12 cellular contexts compared by ENCODE assay signal in the genomic region with DNA sequence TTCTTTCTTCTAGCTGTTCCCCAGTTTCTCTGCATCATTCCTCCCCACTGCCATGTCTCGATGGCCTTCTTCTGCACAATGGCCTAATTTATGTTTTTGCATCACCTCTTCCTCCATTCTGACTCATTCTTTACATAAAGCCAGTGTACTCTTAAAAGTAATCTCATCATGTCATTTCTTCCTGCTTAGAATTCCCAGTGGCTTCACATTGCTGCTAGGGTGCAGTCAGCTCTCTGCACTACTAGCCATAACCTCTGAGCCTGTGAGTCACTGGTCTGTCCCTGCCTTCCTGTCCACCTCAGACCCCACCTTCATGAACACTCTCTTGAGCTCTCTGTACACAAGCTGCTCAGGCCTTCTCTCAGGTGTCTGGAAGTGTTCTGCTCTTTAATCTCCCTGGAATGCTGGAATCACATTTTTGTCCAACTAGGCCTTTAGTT. TPM values are rescaled to one million over a fixed set of nuclear protein-coding genes. Genes with fewer than 3 reads are reported as not detected.
DNase-seq lines count a peak whose midpoint lies in the region; ATAC-seq and TF ChIP-seq lines count a peak whose summit lies in the region.
"Had no signal": no experiment of that assay in that cellular context is flagged by ENCODE, and none has a peak within 500 bp of the region (broad histone marks: within the 10 kb centered on the region; RNA-seq: fewer than 3 reads in every experiment).

No MANE protein-coding gene starts in this region.

- no peak for DNase-seq in CD8-positive, alpha-beta memory T cell
- DNase-seq in HT1080 (ENCODE audit: low read depth) (peak; percentile 91), amniotic epithelial cell (ENCODE audit: low read depth) (peak; percentile 27), kidney tubule cell (ENCODE audit: low spot score) (peak; percentile 93), HuH-7.5 (ENCODE audit: low spot score) (no peak), ovary (no peak)
- no peak for DNase-seq in stimulated activated naive B cell treated with anti-CD40 and anti-IgM and Interleukin-4, amounts not matched to agents 10 μg/mL and 1 μg/mL and 100 μg/mL, for 72 hours
- DNase-seq: activated T-cell treated with anti-CD3 and anti-CD28 coated beads for 4 hours; NCI-H2107; posterior cingulate gyrus; stimulated activated CD4-positive, alpha-beta T cell treated with anti-CD3 and anti-CD28 coated beads, Interleukin-1b, Interleukin-23, amount 100 ng/mL, for 48 hours had no signal

- intact Hi-C loops in ovary (cut with DNase I): no loop called here

- peak overlapping the region in 1 of 7 donors; percentile 12 for H3K4me3 Mint-ChIP-seq in CD8-positive, alpha-beta memory T cell
- H3K4me3 Mint-ChIP-seq in stimulated activated naive B cell treated with anti-CD40 and anti-IgM and Interleukin-4, amounts not matched to agents 10 μg/mL and 1 μg/mL and 100 μg/mL, for 72 hours: no peak overlapping the region

- H3K9me3 Mint-ChIP-seq in CD8-positive, alpha-beta memory T cell: peaks cover 0 to 4% (median 0%) of the 10 kb centered on the region in 5 donors
- peaks cover 3 to 4% of the 10 kb centered on the region in 2 donors for H3K9me3 Mint-ChIP-seq in stimulated activated naive B cell treated with anti-CD40 and anti-IgM and Interleukin-4, amounts not matched to agents 10 μg/mL and 1 μg/mL and 100 μg/mL, for 72 hours

- POLR2A ChIA-PET in CD8-positive, alpha-beta memory T cell (lab: Charles Lee): no interaction called here

- no peak overlapping the region for H3K4me3 ChIP-seq in CD8-positive, alpha-beta memory T cell (ENCODE audit: low read length)
- H3K4me3 ChIP-seq in ovary: no peak overlapping the region

- TF ChIP-seq POLR2A in ovary (IDR thresholded peaks at IDR 0.05): no peak

- H3K36me3 ChIP-seq in CD8-positive, alpha-beta memory T cell (ENCODE audit: insufficient read depth, low read length): no peaks in the 10 kb centered on the region
- H3K36me3 ChIP-seq in ovary: no peaks in the 10 kb centered on the region

- no peaks in the 10 kb centered on the region for H3K27me3 ChIP-seq in CD8-positive, alpha-beta memory T cell (ENCODE audit: insufficient read depth, low read length, poor library complexity, severe bottlenecking)
- H3K27me3 ChIP-seq in ovary: no peaks in the 10 kb centered on the region

- no peak for TF ChIP-seq CTCF in ovary (IDR thresholded peaks at IDR 0.05)

- CTCF ChIA-PET in CD8-positive, alpha-beta memory T cell (lab: Charles Lee): interaction anchor here (1.4 kb wide), 1 partner anchor 9 kb away, joined by 3 read pairs; no protein-coding TSS in a partner anchor

- H3K4me1 ChIP-seq in CD8-positive, alpha-beta memory T cell (ENCODE audit: insufficient read depth, low read length): peaks cover 14% of the 10 kb centered on the region
- H3K4me1 ChIP-seq in ovary (ENCODE audit: insufficient read depth): peaks cover 2% of the 10 kb centered on the region

- H3K27ac ChIP-seq in CD8-positive, alpha-beta memory T cell (ENCODE audit: low read depth, low read length): peak overlapping the region; percentile 2
- H3K27ac ChIP-seq in ovary: no peak overlapping the region

- peak overlapping the region in 1 of 8 donors; percentile 52 for H3K27ac Mint-ChIP-seq in CD8-positive, alpha-beta memory T cell
- H3K27ac Mint-ChIP-seq in stimulated activated naive B cell treated with anti-CD40 and anti-IgM and Interleukin-4, amounts not matched to agents 10 μg/mL and 1 μg/mL and 100 μg/mL, for 72 hours: no peak overlapping the region

- peaks cover 0 to 2% (median 0%) of the 10 kb centered on the region in 3 donors for H3K36me3 Mint-ChIP-seq in CD8-positive, alpha-beta memory T cell
- H3K36me3 Mint-ChIP-seq in stimulated activated naive B cell treated with anti-CD40 and anti-IgM and Interleukin-4, amounts not matched to agents 10 μg/mL and 1 μg/mL and 100 μg/mL, for 72 hours: peaks cover 1 to 12% of the 10 kb centered on the region in 2 donors

- H3K4me1 Mint-ChIP-seq in CD8-positive, alpha-beta memory T cell: peaks cover 15 to 26% (median 24%) of the 10 kb centered on the region in 3 donors
- H3K4me1 Mint-ChIP-seq in stimulated activated naive B cell treated with anti-CD40 and anti-IgM and Interleukin-4, amounts not matched to agents 10 μg/mL and 1 μg/mL and 100 μg/mL, for 72 hours: peaks cover 20 to 26% of the 10 kb centered on the region in 2 donors

- peaks cover 0 to 16% of the 10 kb centered on the region in 2 donors for H3K27me3 Mint-ChIP-seq in CD8-positive, alpha-beta memory T cell
- peaks cover 9 to 14% of the 10 kb centered on the region in 2 donors for H3K27me3 Mint-ChIP-seq in stimulated activated naive B cell treated with anti-CD40 and anti-IgM and Interleukin-4, amounts not matched to agents 10 μg/mL and 1 μg/mL and 100 μg/mL, for 72 hours

- ATAC-seq in stimulated activated naive B cell treated with anti-CD40 and anti-IgM and Interleukin-4, amounts not matched to agents 10 μg/mL and 1 μg/mL and 100 μg/mL, for 72 hours (replicated peaks): no peak
- no peak for ATAC-seq in HG03378 (IDR thresholded peaks at IDR 0.05; ENCODE audit: unreplicated experiment)

- WGBS in ovary, 3 donors: 81 to 89% (median 88%) methylated on average over 1 of the region's 1 CpG

- TF ChIP-seq EP300 in ovary (IDR thresholded peaks at IDR 0.05): no peak

- no peaks in the 10 kb centered on the region for H3K9me3 ChIP-seq in CD8-positive, alpha-beta memory T cell (ENCODE audit: low read length)
- H3K9me3 ChIP-seq in ovary: no peaks in the 10 kb centered on the region

RNA-seq across cellular contexts. Expression of gene TRIM27, which starts 24.1 kb away (rescaled TPM):
- total RNA-seq in CD8-positive, alpha-beta memory T cell: 10 to 100 TPM; 67.7 to 69.2 TPM
- 61.6 TPM for polyA plus RNA-seq in CD8-positive, alpha-beta memory T cell
- total RNA-seq in HT1080 (2014; rRNA removed; shearing (Covaris generic)): 87.3 and 89.5 TPM in 2 replicates
- 68.2 and 68.5 TPM in 2 replicates for polyA plus RNA-seq in HT1080 (2015; cell fraction: cytosol; rRNA removed)
- 148 and 152 TPM in 2 replicates for polyA plus RNA-seq in HT1080 (2015; cell fraction: nucleus; rRNA removed)
- 10 to 100 TPM; 43.7 to 57.6 (median 48.8) TPM for total RNA-seq in ovary
- polyA plus RNA-seq in ovary: 10 to 100 TPM; 33.3 to 61.1 TPM

RNA-seq across cellular contexts. Expression of gene ZNF311, which starts 57.3 kb away (rescaled TPM):
- total RNA-seq in CD8-positive, alpha-beta memory T cell: under 1 TPM; 0.66 to 0.73 TPM
- not detected for polyA plus RNA-seq in CD8-positive, alpha-beta memory T cell
- 0.40 and 0.51 TPM in 2 replicates for total RNA-seq in HT1080 (2014; rRNA removed; shearing (Covaris generic))
- polyA plus RNA-seq in HT1080 (2015; cell fraction: cytosol; rRNA removed): 0.60 and 0.88 TPM in 2 replicates
- 2.1 TPM in 2 replicates for polyA plus RNA-seq in HT1080 (2015; cell fraction: nucleus; rRNA removed)
- 1 to 10 TPM in 5 of 7 donors, under 1 TPM in 2; 0.34 to 3.3 (median 1.4) TPM for total RNA-seq in ovary
- polyA plus RNA-seq in ovary: 1 to 10 TPM; 1.4 to 1.7 TPM

Comparison
In these comparisons a context has a peak if more than half of its experiments do, and no peak if none do; other contexts are left out.
1. DNase-seq: peak in HT1080 (single experiment), amniotic epithelial cell (single experiment) and kidney tubule cell (single experiment); none in CD8-positive, alpha-beta memory T cell (0 of 5), stimulated activated naive B cell treated with anti-CD40 and anti-IgM and Interleukin-4, amounts not matched to agents 10 μg/mL and 1 μg/mL and 100 μg/mL, for 72 hours (single experiment), HuH-7.5 (single experiment) and ovary (0 of 5).